8 cellular contexts compared by ENCODE assay signal in genomic region chr1:89996415-89997110, GRCh38. TPM values are rescaled to one million over a fixed set of nuclear protein-coding genes. Genes with fewer than 3 reads are reported as not detected.
A peak's percentile ranks its signal among the peaks of the same experiment; 100 is the strongest.
DNase-seq lines count a peak whose midpoint lies in the region; ATAC-seq and TF ChIP-seq lines count a peak whose summit lies in the region.

No MANE protein-coding gene starts in this region.

- TF ChIP-seq CTCF in AG09309 (IDR thresholded peaks at IDR 0.05; ENCODE audit: control insufficient read depth, insufficient read depth, low read depth, low read length, missing control alignments) (no peak), IMR-90 (conservative IDR thresholded peaks at IDR 0.05; ENCODE audit: low read depth, low read length) (no peak), colonic mucosa (IDR thresholded peaks at IDR 0.05) (no peak)

- no peaks in the 10 kb centered on the region; the same call in 1 of the 2 replicates for H3K4me1 ChIP-seq in IMR-90 (ENCODE audit: control insufficient read depth, insufficient read depth, low read length)
- peaks cover 9% of the 10 kb centered on the region for H3K4me1 ChIP-seq in colonic mucosa

- H3K36me3 Mint-ChIP-seq in natural killer cell treated with Interleukin-12 subunit alpha and Interleukin-12 subunit beta and Interleukin-15 and Interleukin-18, amount 100 ng/mL, for 72 hours, result peaks cover 11% of the 10 kb centered on the region

- H2AK9ac ChIP-seq in IMR-90 (replicated peaks; ENCODE audit: low read depth, low read length, poor library complexity), result no peak overlapping the region

- H2BK120ac ChIP-seq in IMR-90 (ENCODE audit: low read depth, low read length), result no peak overlapping the region

- no peaks in the 10 kb centered on the region for H3K9me3 Mint-ChIP-seq in natural killer cell treated with Interleukin-12 subunit alpha and Interleukin-12 subunit beta and Interleukin-15 and Interleukin-18, amount 100 ng/mL, for 72 hours

- H3K27ac ChIP-seq in IMR-90 (ENCODE audit: insufficient read depth, low read length) (no peak overlapping the region), colonic mucosa (peak overlapping the region; percentile 92)

- H3K4me1 Mint-ChIP-seq in natural killer cell treated with Interleukin-12 subunit alpha and Interleukin-12 subunit beta and Interleukin-15 and Interleukin-18, amount 100 ng/mL, for 72 hours (ENCODE audit: low read depth in 2 of 2), result peaks cover 32 to 48% of the 10 kb centered on the region in 2 donors

- H3K27me3 ChIP-seq in IMR-90 (ENCODE audit: control insufficient read depth, insufficient read depth, low read length) (no peaks in the 10 kb centered on the region), colonic mucosa (no peaks in the 10 kb centered on the region)

- H2BK5ac ChIP-seq in IMR-90 (ENCODE audit: low read depth, low read length, poor library complexity, severe bottlenecking), result peak overlapping the region; percentile 15

- ATAC-seq in IMR-90 (ENCODE audit: low read depth) (no peak), esophagus mucosa (no peak)
- no peak for ATAC-seq in natural killer cell treated with Interleukin-12 subunit alpha and Interleukin-12 subunit beta and Interleukin-15 and Interleukin-18, amount 100 ng/mL, for 72 hours

- H3K9ac ChIP-seq in IMR-90 (ENCODE audit: low read depth, low read length), result peak overlapping the region; percentile 53
- H3K9ac ChIP-seq in colonic mucosa (ENCODE audit: low read depth in 2 of 2, low read length in 2 of 2), result peak overlapping the region in 1 of 2 donors; percentile 88

- WGBS in IMR-90 (ENCODE audit: extremely low coverage in 2 of 2, insufficient read length in 1 of 2), 2 experiments, result no CpG with 5 or more reads among the region's 9 CpGs

- intact Hi-C loops in IMR-90 (cut with micrococcal nuclease), result loop anchor here (5.0 kb wide), 1 partner anchor 359 kb away; no protein-coding TSS in a partner anchor
- intact Hi-C loops in colonic mucosa (cut with DNase I), result no loop called here

- peaks cover 3 to 8% of the 10 kb centered on the region in 2 donors for H3K27me3 Mint-ChIP-seq in natural killer cell treated with Interleukin-12 subunit alpha and Interleukin-12 subunit beta and Interleukin-15 and Interleukin-18, amount 100 ng/mL, for 72 hours

- no peak overlapping the region for H4K8ac ChIP-seq in IMR-90 (ENCODE audit: low read depth in 2 of 2, low read length in 2 of 2)

- POLR2A ChIA-PET in IMR-90 (lab: Charles Lee; ENCODE audit: unreplicated experiment), result no interaction called here

- peak overlapping the region; percentile 89; the same call in 1 of the 2 replicates for H3K23ac ChIP-seq in IMR-90 (ENCODE audit: low read depth, low read length)

- in situ Hi-C loops in IMR-90 (cut with MboI; ENCODE audit: low sequenced_read_pairs), result loop anchor here (10.0 to 25.0 kb wide), 2 partner anchors 362 to 509 kb away; partner anchors contain the start of gene LRRC8C

- no peak overlapping the region for H2BK15ac ChIP-seq in IMR-90 (ENCODE audit: low read depth, low read length)

- no peak for DNase-seq in AG09309 (ENCODE audit: low read depth)
- no peak for DNase-seq in IMR-90
- DNase-seq in colonic mucosa, result peak; percentile 43
- no peak for DNase-seq in natural killer cell treated with Interleukin-12 subunit alpha and Interleukin-12 subunit beta and Interleukin-15 and Interleukin-18, amount 100 ng/mL, for 72 hours (ENCODE audit: low spot score)
- DNase-seq in medulla oblongata (ENCODE audit: extremely low spot score), result no peak
- DNase-seq in NCI-H128 (lab: John Stamatoyannopoulos, UW; ENCODE audit: unreplicated experiment), result no peak
- DNase-seq in cerebellum (ENCODE audit: low spot score), result no peak

- no peak for TF ChIP-seq RAD21 in IMR-90 (IDR thresholded peaks at IDR 0.05; ENCODE audit: low read length)

- H3K36me3 ChIP-seq in IMR-90 (ENCODE audit: control insufficient read depth, insufficient read depth, low read length) (no peaks in the 10 kb centered on the region), colonic mucosa (no peaks in the 10 kb centered on the region)

- peaks cover 14 to 33% of the 10 kb centered on the region in 2 experiments for H3K79me1 ChIP-seq in IMR-90 (ENCODE audit: low read depth in 1 of 2, low read length in 2 of 2)

- peaks cover 2% of the 10 kb centered on the region for H3K9me1 ChIP-seq in IMR-90 (ENCODE audit: insufficient read depth, low read length)

- peak overlapping the region; percentile 64 to 96 for H3K27ac Mint-ChIP-seq in natural killer cell treated with Interleukin-12 subunit alpha and Interleukin-12 subunit beta and Interleukin-15 and Interleukin-18, amount 100 ng/mL, for 72 hours

- no peak overlapping the region; the same call in 1 of the 2 replicates for H2AK5ac ChIP-seq in IMR-90 (ENCODE audit: low read depth, low read length)

- H2BK20ac ChIP-seq in IMR-90 (ENCODE audit: low read depth, low read length), result no peak overlapping the region

- no peak overlapping the region for H3K56ac ChIP-seq in IMR-90 (ENCODE audit: extremely low read depth, insufficient read depth, low read length)

- H3K4me3 ChIP-seq in AG09309 (ENCODE audit: control insufficient read depth, low read depth, low read length), result peak overlapping the region; percentile 74
- peak overlapping the region; percentile 89 for H3K4me3 ChIP-seq in IMR-90 (ENCODE audit: insufficient read depth, low read depth, low read length)
- peak overlapping the region; percentile 80 for H3K4me3 ChIP-seq in colonic mucosa

- no peak overlapping the region for H4K91ac ChIP-seq in IMR-90 (ENCODE audit: insufficient read depth, low read depth, low read length)

- H2AFZ ChIP-seq in IMR-90 (replicated peaks; ENCODE audit: low read length, poor library complexity), result no peak overlapping the region

- peak overlapping the region; percentile 96 for H3K4me2 ChIP-seq in IMR-90 (ENCODE audit: low read depth, low read length)

- no peak for TF ChIP-seq POLR2A in IMR-90 (IDR thresholded peaks at IDR 0.05; ENCODE audit: low read depth, low read length)

- TSS peak; percentile 45 for BruUV-seq in IMR-90 (replicated peaks; lab: Mats Ljungman, UMichigan)

- peaks cover 17% of the 10 kb centered on the region; the same call in 1 of the 2 replicates for H4K20me1 ChIP-seq in IMR-90 (ENCODE audit: insufficient read depth, low read length)

- dilution Hi-C loops in IMR-90 (cut with HindIII; ENCODE audit: low sequenced_read_pairs, unreplicated experiment), result no loop called here

- H3K9me3 ChIP-seq in IMR-90 (ENCODE audit: control insufficient read depth, insufficient read depth, low read length) (no peaks in the 10 kb centered on the region), colonic mucosa (no peaks in the 10 kb centered on the region)

- H3K4me3 Mint-ChIP-seq in natural killer cell treated with Interleukin-12 subunit alpha and Interleukin-12 subunit beta and Interleukin-15 and Interleukin-18, amount 100 ng/mL, for 72 hours, result peak overlapping the region; percentile 90

- CTCF ChIA-PET in IMR-90 (lab: Yijun Ruan, JAX), result no interaction called here

- H3K4ac ChIP-seq in IMR-90 (ENCODE audit: low read depth, low read length), result no peak overlapping the region

- H3K14ac ChIP-seq in IMR-90 (replicated peaks; ENCODE audit: low read depth, low read length), result no peak overlapping the region

- H4K5ac ChIP-seq in IMR-90 (ENCODE audit: low read depth, low read length), result no peak overlapping the region

- H3K18ac ChIP-seq in IMR-90 (ENCODE audit: low read depth, low read length), result no peak overlapping the region

TF ChIP-seq in IMR-90, 13 proteins besides CTCF, POLR2A, EP300 and RAD21:
- TF ChIP-seq RFX5 (IDR thresholded peaks at IDR 0.05; ENCODE audit: low read depth, low read length) (no peak), MAFK (IDR thresholded peaks at IDR 0.05; ENCODE audit: low read depth, low read length) (no peak), MAZ (IDR thresholded peaks at IDR 0.05; ENCODE audit: borderline replicate concordance, low read depth, low read length) (no peak), CHD1 (IDR thresholded peaks at IDR 0.05; ENCODE audit: low read depth, low read length) (no peak), FOS (IDR thresholded peaks at IDR 0.05; ENCODE audit: low read depth, low read length) (no peak), MXI1 (IDR thresholded peaks at IDR 0.05; ENCODE audit: borderline replicate concordance, low read depth, low read length) (no peak), NFE2L2 (IDR thresholded peaks at IDR 0.05; ENCODE audit: low read depth, low read length) (no peak), USF2 (IDR thresholded peaks at IDR 0.05; ENCODE audit: low read depth, low read length) (no peak), SMC3 (IDR thresholded peaks at IDR 0.05; ENCODE audit: low read depth, low read length) (no peak), CEBPB (IDR thresholded peaks at IDR 0.05; ENCODE audit: low read depth, low read length) (no peak), BHLHE40 (IDR thresholded peaks at IDR 0.05; ENCODE audit: low read depth, low read length) (no peak), RCOR1 (IDR thresholded peaks at IDR 0.05; ENCODE audit: insufficient replicate concordance, low read length) (no peak)
- TF ChIP-seq, protein P1, sequence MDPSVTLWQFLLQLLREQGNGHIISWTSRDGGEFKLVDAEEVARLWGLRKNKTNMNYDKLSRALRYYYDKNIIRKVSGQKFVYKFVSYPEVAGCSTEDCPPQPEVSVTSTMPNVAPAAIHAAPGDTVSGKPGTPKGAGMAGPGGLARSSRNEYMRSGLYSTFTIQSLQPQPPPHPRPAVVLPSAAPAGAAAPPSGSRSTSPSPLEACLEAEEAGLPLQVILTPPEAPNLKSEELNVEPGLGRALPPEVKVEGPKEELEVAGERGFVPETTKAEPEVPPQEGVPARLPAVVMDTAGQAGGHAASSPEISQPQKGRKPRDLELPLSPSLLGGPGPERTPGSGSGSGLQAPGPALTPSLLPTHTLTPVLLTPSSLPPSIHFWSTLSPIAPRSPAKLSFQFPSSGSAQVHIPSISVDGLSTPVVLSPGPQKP (IDR thresholded peaks at IDR 0.05; ENCODE audit: borderline replicate concordance, low read depth, low read length), result no peak

RNA-seq across cellular contexts. Expression of gene ZNF326, which starts 1.7 kb away (rescaled TPM):
- total RNA-seq in IMR-90 (2012; rRNA removed) (4.5 and 10.0 TPM in 2 replicates), colonic mucosa (10 to 100 TPM; 24.6 TPM), esophagus mucosa (14.7 TPM), cerebellum (62.9 TPM)
- 13.1 and 17.0 TPM in 2 replicates for polyA plus RNA-seq in IMR-90 (2012; rRNA removed)
- 3.3 and 3.7 TPM in 2 replicates for polyA plus RNA-seq in IMR-90 (2012; cell fraction: cytosol; rRNA removed)
- 8.9 and 23.9 TPM in 2 replicates for polyA plus RNA-seq in IMR-90 (2012; cell fraction: nucleus; rRNA removed; ENCODE audit: low replicate concordance)
- total RNA-seq in natural killer cell treated with Interleukin-12 subunit alpha and Interleukin-12 subunit beta and Interleukin-15 and Interleukin-18, amount 100 ng/mL, for 72 hours, result 10 to 100 TPM; 19.9 to 21.0 TPM
